22 cellular contexts compared by ENCODE assay signal in the genomic region with DNA sequence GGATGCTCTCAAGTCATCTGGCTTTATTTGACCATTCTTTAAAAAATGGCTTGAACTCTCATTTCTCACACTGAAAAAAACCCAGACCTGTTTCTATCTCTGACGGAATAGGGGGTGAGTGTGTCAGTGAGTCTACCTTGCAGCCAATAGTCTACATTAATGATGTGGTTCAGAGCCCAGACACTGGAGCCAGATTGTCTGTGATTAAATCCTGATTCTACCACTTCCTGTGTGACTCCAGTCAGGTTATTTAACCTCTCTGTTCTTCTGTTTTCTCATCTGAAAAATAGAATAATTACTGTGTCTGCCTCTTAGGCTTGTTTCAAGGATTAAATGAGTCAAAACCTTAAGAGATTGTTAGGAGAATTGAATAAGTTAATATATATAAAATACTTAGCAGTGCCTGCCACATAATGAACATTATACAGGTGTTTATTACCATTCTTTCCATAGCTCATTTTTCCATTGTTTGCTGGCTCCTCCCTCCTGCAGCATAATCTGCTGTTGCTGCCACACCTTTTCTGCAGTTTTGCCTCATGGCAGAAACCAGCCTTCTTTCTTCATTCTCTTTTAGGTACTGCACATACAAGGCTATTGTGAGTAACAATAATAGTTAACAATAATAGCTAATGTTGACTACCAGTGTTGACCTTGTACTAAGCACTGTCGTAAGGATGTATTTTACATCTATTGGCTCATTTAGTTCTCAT.
A peak's percentile ranks its signal among the peaks of the same experiment; 100 is the strongest.
DNase-seq lines count a peak whose midpoint lies in the region; ATAC-seq and TF ChIP-seq lines count a peak whose summit lies in the region.
"Had no signal": no experiment of that assay in that cellular context is flagged by ENCODE, and none has a peak within 500 bp of the region (broad histone marks: within the 10 kb centered on the region; RNA-seq: fewer than 3 reads in every experiment).

No MANE protein-coding gene starts in this region.

- no peaks in the 10 kb centered on the region for H3K9me3 ChIP-seq in GM23248 (ENCODE audit: low read depth)
- no peaks in the 10 kb centered on the region for H3K9me3 ChIP-seq in sigmoid colon
- no peaks in the 10 kb centered on the region for H3K9me3 ChIP-seq in mammary epithelial cell (replicated peaks; ENCODE audit: insufficient read depth, low read length)

- H4K20me1 ChIP-seq in GM23248 (ENCODE audit: insufficient read depth), result no peaks in the 10 kb centered on the region
- H4K20me1 ChIP-seq in mammary epithelial cell (ENCODE audit: insufficient read depth, low read length), result no peaks in the 10 kb centered on the region

- intact Hi-C loops in sigmoid colon (cut with DNase I), result no loop called here
- intact Hi-C loops in mammary epithelial cell (cut with micrococcal nuclease), result no loop called here

- TF ChIP-seq POLR2A in sigmoid colon (IDR thresholded peaks at IDR 0.05), result no peak

- H3K36me3 ChIP-seq in GM23248 (ENCODE audit: low read depth) (no peaks in the 10 kb centered on the region), sigmoid colon (no peaks in the 10 kb centered on the region), mammary epithelial cell (ENCODE audit: insufficient read depth, low read length) (no peaks in the 10 kb centered on the region)

- H3K4me3 Mint-ChIP-seq in activated T-cell treated with anti-CD3 and anti-CD28 coated beads, Interleukin-2, amount 50 U/mL, for 4 hours, result no peak overlapping the region
- H3K4me3 Mint-ChIP-seq in central memory CD8-positive, alpha-beta T cell, result no peak overlapping the region
- H3K4me3 Mint-ChIP-seq: activated T-helper 1 cell treated with anti-CD3 and anti-CD28 coated beads, Interleukin-12 subunit alpha, Interleukin-12 subunit beta, Interleukin-2, Interleukin-4 antibody, amounts not matched to agents 30 ng/mL and 10 ng/mL and 1 ng/mL, durations not matched to agents 14 hours and 24 hours and 36 hours; dendritic cell treated with granulocyte-macrophage colony-stimulating factor and Interleukin-4, amounts not matched to agents 40 ng/mL and 50 ng/mL, for 4 days; naive B cell had no signal

- H3K27ac ChIP-seq in GM23248, result no peak overlapping the region
- no peak overlapping the region for H3K27ac ChIP-seq in coronary artery
- H3K27ac ChIP-seq in sigmoid colon, result no peak overlapping the region
- H3K27ac ChIP-seq in mammary epithelial cell (ENCODE audit: insufficient read depth, low read depth, low read length), result no peak overlapping the region
- H3K27ac ChIP-seq: VCaP had no signal

- ATAC-seq in activated T-cell treated with anti-CD3 and anti-CD28 coated beads, Interleukin-2, amount 50 U/mL, for 4 hours, result peak; percentile 73 to 82
- ATAC-seq in central memory CD8-positive, alpha-beta T cell (replicated peaks; ENCODE audit: extremely low read depth, poor library complexity, severe bottlenecking), result peak; percentile 91
- ATAC-seq in stimulated activated naive CD8-positive, alpha-beta T cell treated with anti-CD3 and anti-CD28 coated beads, Interleukin-15, Interleukin-2, amounts not matched to agents 100 U/mL and 50 U/mL, for 24 hours, result peak; percentile 84
- ATAC-seq: GM12878 had no signal

- no peak for DNase-seq in activated T-cell treated with anti-CD3 and anti-CD28 coated beads, Interleukin-2, amount 50 U/mL, for 4 hours
- no peak for DNase-seq in activated T-cell treated with anti-CD3 and anti-CD28 coated beads for 4 hours
- peak; percentile 30 for DNase-seq in GM23248
- DNase-seq in central memory CD8-positive, alpha-beta T cell (ENCODE audit: low spot score in 2 of 2), result no peak
- DNase-seq in stimulated activated naive CD8-positive, alpha-beta T cell treated with anti-CD3 and anti-CD28 coated beads, Interleukin-15, Interleukin-2, amounts not matched to agents 100 U/mL and 50 U/mL, for 24 hours, result no peak
- no peak for DNase-seq in coronary artery (ENCODE audit: low spot score)
- no peak for DNase-seq in sigmoid colon
- no peak for DNase-seq in mammary epithelial cell
- DNase-seq: ACHN, amniotic stem cell, C1 segment of cervical spinal cord, head of caudate nucleus, KBM-7, mesendoderm, naive B cell, NCI-H146, NCI-H524, RPMI8226 had no signal

- dilution Hi-C loops in mammary epithelial cell (cut with HindIII; ENCODE audit: low sequenced_read_pairs), result no loop called here

- H3K4me2 ChIP-seq in GM23248 (ENCODE audit: unreplicated experiment) (no peak overlapping the region), mammary epithelial cell (ENCODE audit: insufficient read depth, low read depth, low read length) (no peak overlapping the region)

- H3K9me3 Mint-ChIP-seq in activated T-cell treated with anti-CD3 and anti-CD28 coated beads, Interleukin-2, amount 50 U/mL, for 4 hours, result no peaks in the 10 kb centered on the region
- H3K9me3 Mint-ChIP-seq in central memory CD8-positive, alpha-beta T cell, result no peaks in the 10 kb centered on the region
- H3K9me3 Mint-ChIP-seq: dendritic cell treated with granulocyte-macrophage colony-stimulating factor and Interleukin-4, amounts not matched to agents 40 ng/mL and 50 ng/mL, for 4 days had no signal

- H2AFZ ChIP-seq in GM23248 (no peak overlapping the region), mammary epithelial cell (ENCODE audit: low read depth, low read length) (no peak overlapping the region)

- H3K9ac ChIP-seq in GM23248, result no peak overlapping the region
- H3K9ac ChIP-seq in mammary epithelial cell (ENCODE audit: insufficient read depth, low read length), result no peak overlapping the region

- H3K79me2 ChIP-seq in GM23248 (ENCODE audit: insufficient read depth) (no peaks in the 10 kb centered on the region), mammary epithelial cell (ENCODE audit: insufficient read depth, low read length) (no peaks in the 10 kb centered on the region)

- H3K36me3 Mint-ChIP-seq in activated T-cell treated with anti-CD3 and anti-CD28 coated beads, Interleukin-2, amount 50 U/mL, for 4 hours (ENCODE audit: insufficient read depth), result no peaks in the 10 kb centered on the region
- peaks cover 2% of the 10 kb centered on the region for H3K36me3 Mint-ChIP-seq in central memory CD8-positive, alpha-beta T cell (ENCODE audit: insufficient read depth)
- H3K36me3 Mint-ChIP-seq: naive B cell had no signal

- H3K27ac Mint-ChIP-seq in central memory CD8-positive, alpha-beta T cell (ENCODE audit: low read depth), result peak overlapping the region; percentile 58
- H3K27ac Mint-ChIP-seq: activated T-helper 1 cell treated with anti-CD3 and anti-CD28 coated beads, Interleukin-12 subunit alpha, Interleukin-12 subunit beta, Interleukin-2, Interleukin-4 antibody, amounts not matched to agents 30 ng/mL and 10 ng/mL and 1 ng/mL, durations not matched to agents 14 hours and 24 hours and 36 hours; dendritic cell treated with granulocyte-macrophage colony-stimulating factor and Interleukin-4, amounts not matched to agents 40 ng/mL and 50 ng/mL, for 4 days had no signal

- in situ Hi-C loops in GM23248 (cut with MboI), result no loop called here
- in situ Hi-C loops in mammary epithelial cell (cut with MboI; ENCODE audit: low sequenced_read_pairs in 2 of 2), result no loop called here

- H3K27me3 Mint-ChIP-seq in activated T-cell treated with anti-CD3 and anti-CD28 coated beads, Interleukin-2, amount 50 U/mL, for 4 hours (ENCODE audit: low read depth), result no peaks in the 10 kb centered on the region
- peaks cover 10% of the 10 kb centered on the region for H3K27me3 Mint-ChIP-seq in central memory CD8-positive, alpha-beta T cell
- H3K27me3 Mint-ChIP-seq: dendritic cell treated with granulocyte-macrophage colony-stimulating factor and Interleukin-4, amounts not matched to agents 40 ng/mL and 50 ng/mL, for 4 days had no signal

- no peaks in the 10 kb centered on the region for H3F3A ChIP-seq in GM23248 (ENCODE audit: insufficient read depth)

- peaks cover 9% of the 10 kb centered on the region for H3K4me1 Mint-ChIP-seq in activated T-cell treated with anti-CD3 and anti-CD28 coated beads, Interleukin-2, amount 50 U/mL, for 4 hours (ENCODE audit: low read depth)
- peaks cover 12% of the 10 kb centered on the region for H3K4me1 Mint-ChIP-seq in central memory CD8-positive, alpha-beta T cell

- H3K9me2 ChIP-seq in GM23248 (ENCODE audit: insufficient read depth), result no peaks in the 10 kb centered on the region

- H3K4me3 ChIP-seq in GM23248, result no peak overlapping the region
- H3K4me3 ChIP-seq in coronary artery, result no peak overlapping the region
- H3K4me3 ChIP-seq in sigmoid colon, result no peak overlapping the region
- no peak overlapping the region for H3K4me3 ChIP-seq in mammary epithelial cell (replicated peaks in 1 of 3; ENCODE audit: insufficient read depth in 1 of 3, low read depth in 2 of 3, low read length in 3 of 3)
- H3K4me3 ChIP-seq: GM12878 had no signal

- H3K27me3 ChIP-seq in GM23248 (replicated peaks; ENCODE audit: insufficient read depth) (no peaks in the 10 kb centered on the region), sigmoid colon (no peaks in the 10 kb centered on the region), mammary epithelial cell (ENCODE audit: insufficient read depth, low read length) (no peaks in the 10 kb centered on the region)

- H3K4me1 ChIP-seq in GM23248 (ENCODE audit: insufficient read depth) (0 out of 2 replicates have a peak, but pooled peaks cover 3% of the 10 kb centered on the region), sigmoid colon (no peaks in the 10 kb centered on the region), mammary epithelial cell (ENCODE audit: insufficient read depth, low read length) (no peaks in the 10 kb centered on the region)

- TF ChIP-seq EP300 in sigmoid colon (IDR thresholded peaks at IDR 0.05), result no peak

- 74% methylated on average over 2 of the region's 2 CpGs for WGBS in GM23248 (ENCODE audit: low coverage in 1 of 2, low lambda C conversion rate in 2 of 2, missing lambda C conversion rate in 2 of 2), 2 experiments
- 58 to 76% methylated on average over 2 of the region's 2 CpGs for WGBS in sigmoid colon, 2 donors
- 97% methylated on average over 2 of the region's 2 CpGs for WGBS in mammary epithelial cell (ENCODE audit: low coverage, missing lambda C conversion rate)

- no peak for TF ChIP-seq CTCF in coronary artery (IDR thresholded peaks at IDR 0.05)
- TF ChIP-seq CTCF in sigmoid colon (IDR thresholded peaks at IDR 0.05), result no peak
- TF ChIP-seq CTCF in mammary epithelial cell (conservative IDR thresholded peaks at IDR 0.05 in 1 of 2, IDR thresholded peaks at IDR 0.05 in 1 of 2; ENCODE audit: extremely low read depth in 1 of 2, insufficient read depth in 1 of 2, low read depth in 1 of 2, low read length in 2 of 2), result no peak

- CTCF ChIA-PET in mammary epithelial cell (lab: Charles Lee; ENCODE audit: low non-redundant PET), result no interaction called here

- BruUV-seq in mammary epithelial cell (replicated peaks; lab: Mats Ljungman, UMichigan), result no TSS peak
